Comparison of ENCODE assay signal across 7 cellular contexts in the genomic region with DNA sequence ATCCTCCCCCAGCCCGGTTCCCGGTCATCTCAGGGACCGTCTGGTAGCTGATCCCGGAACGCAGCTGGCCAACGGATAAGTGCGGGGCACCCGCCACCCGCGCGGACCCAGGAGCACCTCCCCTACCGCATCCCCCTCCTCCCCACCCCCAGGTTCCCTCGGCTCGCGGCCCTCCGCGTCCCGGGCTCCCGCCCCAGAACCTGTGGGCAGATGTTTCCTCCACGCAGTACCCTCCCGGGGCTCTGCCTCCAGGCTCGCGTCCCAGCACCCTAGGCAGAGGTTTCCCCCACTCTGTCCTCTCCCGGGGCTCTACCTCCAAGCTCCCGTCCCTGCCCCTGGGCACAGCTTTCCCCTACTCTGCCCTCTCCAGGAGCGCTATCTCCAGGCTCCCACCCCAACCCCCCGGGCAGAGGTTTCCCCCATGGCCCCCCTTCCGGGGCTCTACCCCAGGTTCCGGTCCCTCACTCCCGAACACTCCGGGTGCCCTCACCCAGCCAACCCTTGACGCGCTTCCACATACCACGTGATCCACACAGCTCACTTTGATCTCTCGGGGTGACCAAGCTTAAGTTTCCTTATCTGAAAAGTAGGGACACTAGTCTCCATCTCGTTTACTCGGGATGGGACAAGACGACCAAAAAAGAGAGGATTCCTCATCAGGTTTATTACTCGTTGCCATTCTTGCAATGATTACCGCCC.
DNase-seq lines count a peak whose midpoint lies in the region; ATAC-seq and TF ChIP-seq lines count a peak whose summit lies in the region.

Gene CCDC38 (minus strand): TSS at position 83 of the 699 bp plus-strand sequence. CDS start 6,105 bp downstream, outside the sequence.

- H3K4me3 ChIP-seq in astrocyte of the spinal cord (ENCODE audit: low read depth, low read length) (peak within 1 kb of the TSS; percentile 62), iPS DF 6.9 (ENCODE audit: low read length) (peak within 1 kb of the TSS; percentile 49), skeletal muscle cell (ENCODE audit: low read depth, low read length) (peak within 1 kb of the TSS; percentile 66)

- in situ Hi-C loops in astrocyte of the spinal cord (cut with HindIII; ENCODE audit: low sequenced_read_pairs) = no loop called here

- no peak within 1 kb of the TSS for H3K27ac ChIP-seq in iPS DF 6.9 (ENCODE audit: low read length)

- H3K36me3 ChIP-seq in iPS DF 6.9 (ENCODE audit: control insufficient read depth, insufficient read depth, low read length) = no peaks in the 10 kb centered on the region

- peak; percentile 99 for ATAC-seq in GM18511 (IDR thresholded peaks at IDR 0.05; ENCODE audit: unreplicated experiment)
- ATAC-seq in HG02938 (IDR thresholded peaks at IDR 0.05; ENCODE audit: unreplicated experiment) = peak; percentile 99

- no peaks in the 10 kb centered on the region for H3K4me1 ChIP-seq in iPS DF 6.9 (ENCODE audit: control insufficient read depth, insufficient read depth, low read length)

- no CpG with 5 or more reads among the region's 40 CpGs for WGBS in iPS DF 6.9 (ENCODE audit: insufficient coverage, insufficient read length)

- no peaks in the 10 kb centered on the region for H3K9me3 ChIP-seq in iPS DF 6.9 (ENCODE audit: control insufficient read depth, insufficient read depth, low read length)

- TF ChIP-seq CTCF in astrocyte of the spinal cord (IDR thresholded peaks at IDR 0.05; ENCODE audit: low read depth, low read length) = no peak

- DNase-seq in NCI-H1930 (lab: John Stamatoyannopoulos, UW) (peak; percentile 83 to 84), T1000 (lab: John Stamatoyannopoulos, UW) (peak; percentile 71), astrocyte of the spinal cord (ENCODE audit: low read depth, low spot score) (peak; percentile 58), iPS DF 6.9 (ENCODE audit: low read depth, low spot score) (no peak), skeletal muscle cell (ENCODE audit: low read depth) (no peak)

- H3K27me3 ChIP-seq in iPS DF 6.9 (ENCODE audit: control insufficient read depth, insufficient read depth, low read length) = peaks cover 2% of the 10 kb centered on the region; the same call in 1 of the 2 replicates

Comparison
In these comparisons a context has a peak if more than half of its experiments do, and no peak if none do; other contexts are left out.
1. DNase-seq: peak in NCI-H1930 (2 of 2), T1000 (single experiment) and astrocyte of the spinal cord (single experiment); none in iPS DF 6.9 (single experiment) and skeletal muscle cell (single experiment).
2. Peak in every context shown above with its lines, with median percentiles within 50 percentile points of each other: H3K4me3 ChIP-seq.